In the genomic region with DNA sequence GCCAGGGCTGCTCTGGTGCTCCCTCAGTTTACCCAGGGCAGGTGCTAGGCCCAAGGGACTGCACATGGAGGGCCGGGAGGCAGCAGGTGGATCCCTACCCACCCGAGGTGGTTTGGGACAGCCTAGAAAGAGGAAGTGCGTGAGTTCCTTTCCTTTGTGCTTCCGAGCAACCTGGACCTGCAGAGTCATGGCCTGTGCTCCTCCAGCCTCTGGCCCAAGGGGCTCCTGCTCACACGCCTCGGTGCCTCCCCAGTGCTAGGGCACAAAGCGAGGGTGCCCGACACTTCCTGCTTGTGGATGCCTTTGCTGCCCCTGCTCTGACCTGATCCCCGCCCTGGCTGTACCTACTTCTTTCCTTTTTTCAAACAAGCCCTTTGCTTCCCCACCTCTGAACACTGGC, we compare ENCODE assay signal across 10 cellular contexts.
DNase-seq lines count a peak whose midpoint lies in the region; TF ChIP-seq lines count a peak whose summit lies in the region.
"Had no signal": no experiment of that assay in that cellular context is flagged by ENCODE, and none has a peak within 500 bp of the region (broad histone marks: within the 10 kb centered on the region; RNA-seq: fewer than 3 reads in every experiment).

No MANE protein-coding gene starts in this region.

- 68 to 71% methylated on average over 5 to 6 of the region's 9 CpGs for WGBS in esophagus squamous epithelium, 2 donors
- 33 to 47% (median 36%) methylated on average over 9 of the region's 9 CpGs for WGBS in spleen, 5 donors

- POLR2A ChIA-PET in OCI-LY7 (lab: Charles Lee) = interaction anchor here (0.7 kb wide), 1 partner anchor 256 kb away, joined by 4 read pairs; no protein-coding TSS in a partner anchor
- POLR2A ChIA-PET in activated CD4-positive, alpha-beta memory T cell treated with anti-CD3 and anti-CD28 coated beads, Interleukin-2, amount 10 ng/mL, durations not matched to agents 7 days and 5 days (lab: Charles Lee) = interaction anchor here (2.9 to 4.2 kb wide), 2 partner anchors 9 to 14 kb away, joined by 18 to 30 read pairs; no protein-coding TSS in a partner anchor

- CTCF ChIA-PET in OCI-LY7 (lab: Charles Lee; ENCODE audit: unreplicated experiment) = interaction anchor here (0.6 kb wide), 1 partner anchor 9 kb away, joined by 3 read pairs; no protein-coding TSS in a partner anchor
- CTCF ChIA-PET in activated CD4-positive, alpha-beta memory T cell treated with anti-CD3 and anti-CD28 coated beads, Interleukin-2, amount 10 ng/mL, durations not matched to agents 7 days and 5 days (lab: Charles Lee) = no interaction called here

- no peaks in the 10 kb centered on the region for H3K79me2 ChIP-seq in OCI-LY7 (ENCODE audit: insufficient read depth, low read depth, low read length)

- H3K4me1 ChIP-seq in OCI-LY7 (ENCODE audit: insufficient read depth, low read length, poor library complexity, severe bottlenecking) = peaks cover 27% of the 10 kb centered on the region
- peaks cover 80 to 96% (median 85%) of the 10 kb centered on the region in 3 donors for H3K4me1 ChIP-seq in esophagus squamous epithelium
- peaks cover 62 to 100% (median 85%) of the 10 kb centered on the region in 6 donors for H3K4me1 ChIP-seq in spleen
- H3K4me1 ChIP-seq in HAP-1 = peaks cover 9% of the 10 kb centered on the region

- BruUV-seq in OCI-LY7 (replicated peaks; lab: Mats Ljungman, UMichigan) = no TSS peak

- peaks cover 47% of the 10 kb centered on the region for H3K4me1 Mint-ChIP-seq in activated CD4-positive, alpha-beta memory T cell treated with anti-CD3 and anti-CD28 coated beads, Interleukin-2, amount 10 ng/mL, durations not matched to agents 7 days and 5 days

- H3K9me3 Mint-ChIP-seq in activated CD4-positive, alpha-beta memory T cell treated with anti-CD3 and anti-CD28 coated beads, Interleukin-2, amount 10 ng/mL, durations not matched to agents 7 days and 5 days = no peaks in the 10 kb centered on the region

- no peak overlapping the region for H3K27ac ChIP-seq in OCI-LY7 (ENCODE audit: low read depth, low read length, poor library complexity, severe bottlenecking)
- H3K27ac ChIP-seq in esophagus squamous epithelium = peak overlapping the region; percentile 48 to 91 (median 87)
- H3K27ac ChIP-seq in spleen = peak overlapping the region in 7 of 8 donors; percentile 84 to 98 (median 93)

- no peak overlapping the region for H3K4me3 Mint-ChIP-seq in activated CD4-positive, alpha-beta memory T cell treated with anti-CD3 and anti-CD28 coated beads, Interleukin-2, amount 10 ng/mL, durations not matched to agents 7 days and 5 days

- H3K36me3 Mint-ChIP-seq in activated CD4-positive, alpha-beta memory T cell treated with anti-CD3 and anti-CD28 coated beads, Interleukin-2, amount 10 ng/mL, durations not matched to agents 7 days and 5 days (ENCODE audit: low read depth) = no peaks in the 10 kb centered on the region

- H3K27me3 Mint-ChIP-seq in activated CD4-positive, alpha-beta memory T cell treated with anti-CD3 and anti-CD28 coated beads, Interleukin-2, amount 10 ng/mL, durations not matched to agents 7 days and 5 days = peaks cover 3% of the 10 kb centered on the region

- no peak overlapping the region for H3K27ac Mint-ChIP-seq in activated CD4-positive, alpha-beta memory T cell treated with anti-CD3 and anti-CD28 coated beads, Interleukin-2, amount 10 ng/mL, durations not matched to agents 7 days and 5 days

- TF ChIP-seq CTCF in OCI-LY7 (conservative IDR thresholded peaks at IDR 0.05; ENCODE audit: low read length) = no peak
- no peak for TF ChIP-seq CTCF in esophagus squamous epithelium (IDR thresholded peaks at IDR 0.05)
- TF ChIP-seq CTCF in spleen (IDR thresholded peaks at IDR 0.05 in 8 of 11, conservative IDR thresholded peaks at IDR 0.05 in 3 of 11) = no peak

- intact Hi-C loops in OCI-LY7 (cut with micrococcal nuclease; ENCODE audit: unreplicated experiment) = no loop called here
- intact Hi-C loops in esophagus squamous epithelium (cut with DNase I) = no loop called here
- intact Hi-C loops in spleen (cut with DNase I; ENCODE audit: low total_unique reads) = no loop called here

- no peaks in the 10 kb centered on the region for H4K20me1 ChIP-seq in OCI-LY7 (ENCODE audit: insufficient read depth, low read length)

- H3K4me2 ChIP-seq in OCI-LY7 (ENCODE audit: low read length) = peak overlapping the region; percentile 4; the same call in 1 of the 2 replicates

- in situ Hi-C loops in HAP-1 (cut with MboI; ENCODE audit: low sequenced_read_pairs) = no loop called here

- H3K36me3 ChIP-seq in OCI-LY7 (ENCODE audit: insufficient read depth, low read length) (no peaks in the 10 kb centered on the region), esophagus squamous epithelium (peaks cover 0 to 64% (median 8%) of the 10 kb centered on the region in 3 donors), spleen (peaks cover 0 to 58% (median 10%) of the 10 kb centered on the region in 6 donors), HAP-1 (replicated peaks) (no peaks in the 10 kb centered on the region)

- no peak for TF ChIP-seq POLR2A in esophagus squamous epithelium (IDR thresholded peaks at IDR 0.05)
- TF ChIP-seq POLR2A in spleen (IDR thresholded peaks at IDR 0.05) = no peak

- H3K9me3 ChIP-seq in OCI-LY7 (ENCODE audit: low read length) (no peaks in the 10 kb centered on the region), esophagus squamous epithelium (no peaks in the 10 kb centered on the region), spleen (no peaks in the 10 kb centered on the region), HAP-1 (no peaks in the 10 kb centered on the region)

- H3K4me3 ChIP-seq in OCI-LY7 (ENCODE audit: low read depth, low read length, poor library complexity, severe bottlenecking) (no peak overlapping the region), esophagus squamous epithelium (no peak overlapping the region), spleen (peak overlapping the region in 1 of 8 donors; percentile 61), HAP-1 (no peak overlapping the region)
- H3K4me3 ChIP-seq: lung had no signal

- H3K27me3 ChIP-seq in esophagus squamous epithelium = no peaks in the 10 kb centered on the region
- H3K27me3 ChIP-seq in spleen (replicated peaks in 1 of 7) = no peaks in the 10 kb centered on the region
- H3K27me3 ChIP-seq in HAP-1 (ENCODE audit: low read depth) = no peaks in the 10 kb centered on the region

- H2AFZ ChIP-seq in OCI-LY7 (ENCODE audit: low read length) = no peak overlapping the region

- H3K9me2 ChIP-seq in OCI-LY7 (ENCODE audit: insufficient read depth, low read length) = no peaks in the 10 kb centered on the region

- peak; percentile 51 for DNase-seq in GM19238 (ENCODE audit: insufficient read length, low spot score)
- peak; percentile 31 for DNase-seq in OCI-LY7 (ENCODE audit: low spot score)
- no peak for DNase-seq in esophagus squamous epithelium (lab: John Stamatoyannopoulos, UW)
- DNase-seq in spleen = peak; percentile 93
- no peak for DNase-seq in D341Med (ENCODE audit: low spot score)
- DNase-seq in C1 segment of cervical spinal cord (lab: John Stamatoyannopoulos, UW) = no peak
- DNase-seq in activated CD4-positive, alpha-beta memory T cell treated with anti-CD3 and anti-CD28 coated beads, Interleukin-2, amount 10 ng/mL, durations not matched to agents 7 days and 5 days = no peak
- DNase-seq in HAP-1 (ENCODE audit: low spot score in 2 of 2) = no peak
- DNase-seq: NK-92 treated with Interleukin-12 subunit alpha and Interleukin-12 subunit beta, amount 100 ng/mL, for 24 hours had no signal

Comparison
In these comparisons a context has a peak if more than half of its experiments do, and no peak if none do; other contexts are left out.
1. DNase-seq: peak in GM19238 (single experiment), OCI-LY7 (single experiment) and spleen (single experiment); none in esophagus squamous epithelium (single experiment), D341Med (single experiment), C1 segment of cervical spinal cord (0 of 14), activated CD4-positive, alpha-beta memory T cell treated with anti-CD3 and anti-CD28 coated beads, Interleukin-2, amount 10 ng/mL, durations not matched to agents 7 days and 5 days (single experiment) and HAP-1 (0 of 2).